1 cellular context compared by ENCODE assay signal in the genomic region with DNA sequence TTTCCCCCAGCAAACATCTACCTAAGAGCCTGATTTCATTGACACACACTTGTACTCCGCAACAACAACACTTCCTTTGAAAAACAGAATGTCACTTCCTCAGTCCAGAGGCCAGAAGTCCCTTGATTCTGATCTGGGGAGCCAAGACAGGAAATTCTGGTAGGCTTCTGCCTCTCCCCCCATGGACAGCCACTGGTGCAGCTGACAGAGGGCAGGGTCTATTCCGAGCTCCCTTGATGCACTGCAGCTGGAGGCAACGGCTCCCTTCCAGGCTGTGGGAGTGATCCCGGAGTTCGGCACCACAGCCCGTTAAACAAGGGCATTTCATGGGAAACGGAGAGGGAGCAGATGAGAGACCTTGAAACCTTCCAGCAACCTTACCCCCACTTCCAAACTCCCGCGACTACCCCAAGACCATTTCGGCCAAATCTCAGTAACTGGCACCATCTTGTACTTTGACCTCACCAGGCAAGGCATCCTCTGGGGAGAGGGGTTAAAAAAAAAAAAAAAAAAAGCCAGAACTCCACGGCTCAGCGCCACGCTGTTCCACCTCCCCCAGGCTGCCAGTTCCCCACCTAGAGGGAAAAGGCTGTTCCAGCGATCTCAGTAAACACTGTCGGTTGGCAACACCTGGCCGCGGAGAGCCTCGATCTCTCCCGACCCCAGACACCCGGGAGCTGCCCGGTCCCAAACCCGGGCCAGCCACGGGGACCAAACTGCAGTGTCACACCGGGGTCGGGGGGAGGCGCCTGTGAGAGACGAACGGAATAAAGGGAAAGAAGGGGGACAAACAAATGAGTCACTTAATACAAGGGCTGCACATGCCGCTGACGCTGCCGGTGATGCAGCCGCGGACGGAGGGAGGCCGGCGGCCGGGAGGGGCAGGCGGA.
TF ChIP-seq lines count a peak whose summit lies in the region.

No MANE protein-coding gene starts in this region.

TF ChIP-seq in K562, 482 proteins besides CTCF, POLR2A, EP300 and RAD21 (continued from another document and continues in another):
- TF ChIP-seq, protein P1, sequence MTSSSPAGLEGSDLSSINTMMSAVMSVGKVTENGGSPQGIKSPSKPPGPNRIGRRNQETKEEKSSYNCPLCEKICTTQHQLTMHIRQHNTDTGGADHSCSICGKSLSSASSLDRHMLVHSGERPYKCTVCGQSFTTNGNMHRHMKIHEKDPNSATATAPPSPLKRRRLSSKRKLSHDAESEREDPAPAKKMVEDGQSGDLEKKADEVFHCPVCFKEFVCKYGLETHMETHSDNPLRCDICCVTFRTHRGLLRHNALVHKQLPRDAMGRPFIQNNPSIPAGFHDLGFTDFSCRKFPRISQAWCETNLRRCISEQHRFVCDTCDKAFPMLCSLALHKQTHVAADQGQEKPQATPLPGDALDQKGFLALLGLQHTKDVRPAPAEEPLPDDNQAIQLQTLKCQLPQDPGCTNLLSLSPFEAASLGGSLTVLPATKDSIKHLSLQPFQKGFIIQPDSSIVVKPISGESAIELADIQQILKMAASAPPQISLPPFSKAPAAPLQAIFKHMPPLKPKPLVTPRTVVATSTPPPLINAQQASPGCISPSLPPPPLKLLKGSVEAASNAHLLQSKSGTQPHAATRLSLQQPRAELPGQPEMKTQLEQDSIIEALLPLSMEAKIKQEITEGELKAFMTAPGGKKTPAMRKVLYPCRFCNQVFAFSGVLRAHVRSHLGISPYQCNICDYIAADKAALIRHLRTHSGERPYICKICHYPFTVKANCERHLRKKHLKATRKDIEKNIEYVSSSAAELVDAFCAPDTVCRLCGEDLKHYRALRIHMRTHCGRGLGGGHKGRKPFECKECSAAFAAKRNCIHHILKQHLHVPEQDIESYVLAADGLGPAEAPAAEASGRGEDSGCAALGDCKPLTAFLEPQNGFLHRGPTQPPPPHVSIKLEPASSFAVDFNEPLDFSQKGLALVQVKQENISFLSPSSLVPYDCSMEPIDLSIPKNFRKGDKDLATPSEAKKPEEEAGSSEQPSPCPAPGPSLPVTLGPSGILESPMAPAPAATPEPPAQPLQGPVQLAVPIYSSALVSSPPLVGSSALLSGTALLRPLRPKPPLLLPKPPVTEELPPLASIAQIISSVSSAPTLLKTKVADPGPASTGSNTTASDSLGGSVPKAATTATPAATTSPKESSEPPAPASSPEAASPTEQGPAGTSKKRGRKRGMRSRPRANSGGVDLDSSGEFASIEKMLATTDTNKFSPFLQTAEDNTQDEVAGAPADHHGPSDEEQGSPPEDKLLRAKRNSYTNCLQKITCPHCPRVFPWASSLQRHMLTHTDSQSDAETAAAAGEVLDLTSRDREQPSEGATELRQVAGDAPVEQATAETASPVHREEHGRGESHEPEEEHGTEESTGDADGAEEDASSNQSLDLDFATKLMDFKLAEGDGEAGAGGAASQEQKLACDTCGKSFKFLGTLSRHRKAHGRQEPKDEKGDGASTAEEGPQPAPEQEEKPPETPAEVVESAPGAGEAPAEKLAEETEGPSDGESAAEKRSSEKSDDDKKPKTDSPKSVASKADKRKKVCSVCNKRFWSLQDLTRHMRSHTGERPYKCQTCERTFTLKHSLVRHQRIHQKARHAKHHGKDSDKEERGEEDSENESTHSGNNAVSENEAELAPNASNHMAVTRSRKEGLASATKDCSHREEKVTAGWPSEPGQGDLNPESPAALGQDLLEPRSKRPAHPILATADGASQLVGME (CRISPR knock-in tag; IDR thresholded peaks at IDR 0.05) = no peak
- TF ChIP-seq IFI16 (CRISPR knock-in tag; IDR thresholded peaks at IDR 0.05) = no peak
- no peak for TF ChIP-seq ZNF140 (CRISPR knock-in tag; IDR thresholded peaks at IDR 0.05)
- TF ChIP-seq SMAD3 (CRISPR knock-in tag; conservative IDR thresholded peaks at IDR 0.05) = no peak
- no peak for TF ChIP-seq GATA2 (CRISPR knock-in tag; IDR thresholded peaks at IDR 0.05)
- no peak for TF ChIP-seq ZNF197 (CRISPR knock-in tag; IDR thresholded peaks at IDR 0.05; ENCODE audit: low read depth)
- no peak for TF ChIP-seq TRIM24 (IDR thresholded peaks at IDR 0.05)
- TF ChIP-seq DPF2 (IDR thresholded peaks at IDR 0.05) = peak; percentile 68; the same call in 1 of the 2 replicates
- no peak for TF ChIP-seq THRAP3 (IDR thresholded peaks at IDR 0.05; ENCODE audit: borderline replicate concordance)
- TF ChIP-seq, protein P2, sequence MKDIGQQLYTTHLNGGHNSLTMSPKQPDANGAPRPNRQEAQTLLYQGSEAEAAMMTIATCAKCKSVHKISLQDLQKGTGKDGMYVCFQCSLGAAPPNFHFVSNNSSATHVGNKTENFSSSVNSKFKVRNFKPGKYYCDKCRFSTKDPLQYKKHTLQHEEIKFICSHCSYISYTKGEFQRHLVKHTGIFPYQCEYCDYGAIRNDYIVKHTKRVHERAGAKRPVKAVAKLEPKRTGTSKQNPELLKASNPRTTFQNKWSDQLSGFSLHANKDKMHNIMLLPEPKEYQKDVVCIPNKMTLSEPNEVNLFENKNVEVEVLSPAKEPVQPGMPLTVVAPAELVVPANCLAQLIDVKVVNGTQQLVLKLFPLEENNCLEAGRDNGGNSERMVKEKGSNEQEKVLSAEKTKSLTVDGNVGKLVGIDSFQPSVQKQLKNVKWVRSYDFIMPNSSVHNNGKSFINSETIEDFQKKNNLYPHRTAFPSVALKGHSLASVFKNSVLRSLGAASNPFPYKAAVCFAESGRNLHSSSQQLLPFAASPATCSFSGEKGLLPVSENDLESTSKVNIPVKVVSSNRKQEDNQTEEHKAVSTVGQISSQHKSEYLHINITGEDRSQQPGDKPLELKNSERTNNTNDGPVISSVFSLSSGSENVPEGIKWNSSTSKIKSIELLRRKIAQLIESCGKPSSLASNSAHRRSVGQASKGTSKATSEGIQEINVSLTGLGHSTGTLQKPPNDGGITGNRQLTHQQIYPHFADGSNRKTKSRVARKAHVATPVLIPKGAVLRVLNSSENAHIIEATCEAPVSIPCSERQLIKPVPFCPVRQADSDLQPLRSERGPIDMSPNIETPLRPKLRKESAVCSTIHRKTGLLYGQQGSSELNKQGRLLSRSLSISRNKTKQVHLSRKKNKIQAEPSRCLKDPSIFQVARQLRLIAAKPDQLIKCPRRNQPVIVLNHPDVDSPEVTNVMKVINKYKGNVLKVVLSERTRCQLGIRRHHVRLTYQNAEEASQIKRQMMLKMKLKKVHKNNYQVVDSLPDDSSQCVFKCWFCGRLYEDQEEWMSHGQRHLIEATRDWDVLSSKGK (CRISPR knock-in tag; IDR thresholded peaks at IDR 0.05) = no peak
- TF ChIP-seq CREBBP (IDR thresholded peaks at IDR 0.05; ENCODE audit: low read depth, low read length) = no peak
- TF ChIP-seq, protein P3, sequence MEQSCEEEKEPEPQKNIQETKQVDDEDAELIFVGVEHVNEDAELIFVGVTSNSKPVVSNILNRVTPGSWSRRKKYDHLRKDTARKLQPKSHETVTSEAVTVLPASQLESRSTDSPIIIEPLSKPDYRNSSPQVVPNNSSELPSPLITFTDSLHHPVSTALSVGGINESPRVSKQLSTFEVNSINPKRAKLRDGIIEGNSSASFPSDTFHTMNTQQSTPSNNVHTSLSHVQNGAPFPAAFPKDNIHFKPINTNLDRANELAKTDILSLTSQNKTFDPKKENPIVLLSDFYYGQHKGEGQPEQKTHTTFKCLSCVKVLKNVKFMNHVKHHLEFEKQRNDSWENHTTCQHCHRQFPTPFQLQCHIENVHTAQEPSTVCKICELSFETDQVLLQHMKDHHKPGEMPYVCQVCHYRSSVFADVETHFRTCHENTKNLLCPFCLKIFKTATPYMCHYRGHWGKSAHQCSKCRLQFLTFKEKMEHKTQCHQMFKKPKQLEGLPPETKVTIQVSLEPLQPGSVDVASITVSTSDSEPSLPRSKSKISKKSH (CRISPR knock-in tag; IDR thresholded peaks at IDR 0.05) = no peak
- TF ChIP-seq PML (IDR thresholded peaks at IDR 0.05; ENCODE audit: low read length) = peak; percentile 45
- no peak for TF ChIP-seq NUFIP1 (IDR thresholded peaks at IDR 0.05; ENCODE audit: partially characterized antibody)
- TF ChIP-seq ILK (tag; IDR thresholded peaks at IDR 0.05; ENCODE audit: borderline replicate concordance, low read depth) = no peak
- peak; percentile 59 to 70 for TF ChIP-seq AFF1 (IDR thresholded peaks at IDR 0.05; ENCODE audit: low read depth in 1 of 2, partially characterized antibody in 2 of 2)
- TF ChIP-seq HNRNPK (IDR thresholded peaks at IDR 0.05; ENCODE audit: low read depth, low read length, poor library complexity, severe bottlenecking) = peak; percentile 16
- no peak for TF ChIP-seq NFE2L1 (tag; IDR thresholded peaks at IDR 0.05; ENCODE audit: borderline replicate concordance, low read depth)
- no peak for TF ChIP-seq KLF16 (IDR thresholded peaks at IDR 0.05)
- no peak for TF ChIP-seq SIX5 (IDR thresholded peaks at IDR 0.05; ENCODE audit: borderline replicate concordance in 1 of 2, insufficient read depth in 1 of 2, low read depth in 1 of 2, low read length in 2 of 2)
- TF ChIP-seq SPI1 (IDR thresholded peaks at IDR 0.05; ENCODE audit: borderline replicate concordance, low read depth, low read length) = peak; percentile 86
- no peak for TF ChIP-seq ZNF354B (CRISPR knock-in tag; IDR thresholded peaks at IDR 0.05)
- peak; percentile 6 to 61; a peak in 3 of 4 replicates for TF ChIP-seq KDM1A (IDR thresholded peaks at IDR 0.05)
- TF ChIP-seq PHF20 (IDR thresholded peaks at IDR 0.05; ENCODE audit: partially characterized antibody) = peak; percentile 54
- TF ChIP-seq BHLHE40 (IDR thresholded peaks at IDR 0.05; ENCODE audit: low read length) = peak; percentile 95
- 0 out of 2 replicates have a peak, but pooled peaks have one; percentile 21 for TF ChIP-seq KLF6 (CRISPR knock-in tag; IDR thresholded peaks at IDR 0.05; ENCODE audit: borderline replicate concordance)
- TF ChIP-seq XRCC3 (IDR thresholded peaks at IDR 0.05) = no peak
- TF ChIP-seq, protein P4, sequence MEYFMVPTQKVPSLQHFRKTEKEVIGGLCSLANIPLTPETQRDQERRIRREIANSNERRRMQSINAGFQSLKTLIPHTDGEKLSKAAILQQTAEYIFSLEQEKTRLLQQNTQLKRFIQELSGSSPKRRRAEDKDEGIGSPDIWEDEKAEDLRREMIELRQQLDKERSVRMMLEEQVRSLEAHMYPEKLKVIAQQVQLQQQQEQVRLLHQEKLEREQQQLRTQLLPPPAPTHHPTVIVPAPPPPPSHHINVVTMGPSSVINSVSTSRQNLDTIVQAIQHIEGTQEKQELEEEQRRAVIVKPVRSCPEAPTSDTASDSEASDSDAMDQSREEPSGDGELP (CRISPR knock-in tag; IDR thresholded peaks at IDR 0.05; ENCODE audit: borderline replicate concordance) = peak; percentile 79; the same call in 1 of the 2 replicates
- no peak for TF ChIP-seq RERE (CRISPR knock-in tag; IDR thresholded peaks at IDR 0.05; ENCODE audit: borderline replicate concordance)
- no peak for TF ChIP-seq ZNF507 (tag; conservative IDR thresholded peaks at IDR 0.05)
- no peak for TF ChIP-seq SRSF9 (IDR thresholded peaks at IDR 0.05; ENCODE audit: borderline replicate concordance, low read depth, low read length)
- no peak for TF ChIP-seq ZNF764 (CRISPR knock-in tag; IDR thresholded peaks at IDR 0.05; ENCODE audit: low read depth)
- TF ChIP-seq ETS2 (tag; IDR thresholded peaks at IDR 0.05; ENCODE audit: borderline replicate concordance, poor library complexity, severe bottlenecking) = no peak
- no peak for TF ChIP-seq E2F3 (CRISPR knock-in tag; IDR thresholded peaks at IDR 0.05)
